ENCODE assay signal across 20 cellular contexts in the genomic region with DNA sequence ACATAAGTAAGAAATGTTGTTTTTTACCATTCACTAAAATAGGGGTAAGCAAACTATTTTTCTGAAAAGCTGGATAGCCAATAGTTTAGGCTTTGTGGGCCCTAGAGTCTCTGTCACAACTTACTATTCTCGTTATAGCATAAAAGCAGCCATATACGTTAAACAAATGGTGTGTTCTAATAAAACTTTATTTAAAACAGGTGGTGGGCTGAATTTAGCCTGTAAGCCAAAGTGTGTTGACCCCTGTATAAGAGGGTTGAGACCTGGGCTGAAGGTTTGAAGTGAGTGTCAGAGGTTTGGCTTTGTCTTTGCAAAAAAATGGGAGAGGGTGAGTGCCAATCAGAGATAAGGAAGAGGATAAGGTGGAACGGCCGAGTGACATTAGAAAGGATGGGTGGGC.
DNase-seq lines count a peak whose midpoint lies in the region; ATAC-seq, FAIRE-seq and TF ChIP-seq lines count a peak whose summit lies in the region.
"Had no signal": no experiment of that assay in that cellular context is flagged by ENCODE, and none has a peak within 500 bp of the region (broad histone marks: within the 10 kb centered on the region; RNA-seq: fewer than 3 reads in every experiment).

No MANE protein-coding gene starts in this region.

- H3K36me3 Mint-ChIP-seq in nephron progenitor cell (ENCODE audit: low read depth), result no peaks in the 10 kb centered on the region
- peaks cover 0 to 3% (median 0%) of the 10 kb centered on the region in 3 donors for H3K36me3 Mint-ChIP-seq in immature natural killer cell
- H3K36me3 Mint-ChIP-seq: CD14-positive monocyte had no signal

- in situ Hi-C loops in GM12878 (cut with MboI), result no loop called here

- H3K9ac ChIP-seq in SK-N-SH (no peak overlapping the region), GM12878 (ENCODE audit: control insufficient read depth, insufficient read depth, low read length) (no peak overlapping the region), smooth muscle cell (ENCODE audit: low read depth) (no peak overlapping the region)

- TF ChIP-seq POLR2A in GM12878 (IDR thresholded peaks at IDR 0.05; ENCODE audit: low read depth, low read length), result no peak

- DNase-seq in SK-N-SH, result no peak
- no peak for DNase-seq in GM12878 (ENCODE audit: low read depth, low spot score)
- DNase-seq in nephron progenitor cell, result no peak
- DNase-seq in smooth muscle cell (lab: John Stamatoyannopoulos, UW; ENCODE audit: unreplicated experiment), result no peak
- DNase-seq in immature natural killer cell, result no peak
- no peak for DNase-seq in NCI-H2029 (lab: John Stamatoyannopoulos, UW)
- DNase-seq: GDM1; NCI-H1092; NCI-H1436 treated with DMSO at 0.1 percent for 48 hours; NCI-H1930; NCI-H345; NCI-H524; NK-92 treated with Interleukin-12 subunit alpha and Interleukin-12 subunit beta, amount 100 ng/mL, for 24 hours; Peyer's patch had no signal

- TF ChIP-seq RAD21 in SK-N-SH (IDR thresholded peaks at IDR 0.05; ENCODE audit: low read length) (no peak), GM12878 (IDR thresholded peaks at IDR 0.05; ENCODE audit: insufficient read depth, low read depth, low read length) (no peak)

- H3K36me3 ChIP-seq in SK-N-SH (replicated peaks in 1 of 2; ENCODE audit: control insufficient read depth in 1 of 2, insufficient read depth in 2 of 2, low read length in 1 of 2), result no peaks in the 10 kb centered on the region
- H3K36me3 ChIP-seq in GM12878 (ENCODE audit: control insufficient read depth in 2 of 2, insufficient read depth in 2 of 2, low read length in 1 of 2), result no peaks in the 10 kb centered on the region
- no peaks in the 10 kb centered on the region for H3K36me3 ChIP-seq in smooth muscle cell (ENCODE audit: low read depth)
- H3K36me3 ChIP-seq: Peyer's patch had no signal

- H3K27me3 ChIP-seq in SK-N-SH (ENCODE audit: insufficient read depth) (no peaks in the 10 kb centered on the region), GM12878 (replicated peaks in 1 of 2; ENCODE audit: control insufficient read depth in 2 of 2, insufficient read depth in 2 of 2, low read length in 1 of 2) (no peaks in the 10 kb centered on the region; a peak in 2 of 4 replicates), smooth muscle cell (ENCODE audit: low read depth) (no peaks in the 10 kb centered on the region)
- H3K27me3 ChIP-seq: Peyer's patch had no signal

- POLR2A ChIA-PET in SK-N-SH (lab: Yijun Ruan, JAX), result no interaction called here
- POLR2A ChIA-PET in GM12878 (lab: Charles Lee), result no interaction called here

- no peak overlapping the region for H3K27ac ChIP-seq in SK-N-SH (ENCODE audit: low read depth in 2 of 2, low read length in 1 of 2)
- H3K27ac ChIP-seq in GM12878 (ENCODE audit: control insufficient read depth, insufficient read depth), result no peak overlapping the region
- H3K27ac ChIP-seq in smooth muscle cell (ENCODE audit: low read depth), result peak overlapping the region; percentile 72
- H3K27ac ChIP-seq: 22Rv1 had no signal

- H3K9me3 Mint-ChIP-seq in nephron progenitor cell, result peaks cover 4% of the 10 kb centered on the region
- H3K9me3 Mint-ChIP-seq in immature natural killer cell, result no peaks in the 10 kb centered on the region
- H3K9me3 Mint-ChIP-seq: HFFc6 had no signal

- H4K20me1 ChIP-seq in SK-N-SH (ENCODE audit: insufficient read depth), result no peaks in the 10 kb centered on the region
- H4K20me1 ChIP-seq in GM12878 (ENCODE audit: control insufficient read depth, insufficient read depth), result no peaks in the 10 kb centered on the region
- no peaks in the 10 kb centered on the region for H4K20me1 ChIP-seq in smooth muscle cell (ENCODE audit: low read depth)

- SMC1A ChIA-PET in GM12878 (lab: Charles Lee; ENCODE audit: uncharacterized antibody, unreplicated experiment), result no interaction called here

- peak overlapping the region; percentile 50 for H3K27ac Mint-ChIP-seq in nephron progenitor cell
- H3K27ac Mint-ChIP-seq in immature natural killer cell, result no peak overlapping the region
- H3K27ac Mint-ChIP-seq: CD14-positive monocyte, HFFc6 had no signal

- ATAC-seq in SK-N-SH treated with all-trans-retinoic acid at 6 μM for 48 hours (no peak), GM12878 (no peak), GM21515 (IDR thresholded peaks at IDR 0.05; ENCODE audit: unreplicated experiment) (no peak)

- no peak for FAIRE-seq in GM12878 (lab: Jason Lieb, UNC)
- FAIRE-seq: GM19239 had no signal

- BruUV-seq in GM12878 (replicated peaks; lab: Mats Ljungman, UMichigan), result no TSS peak

- no peaks in the 10 kb centered on the region for H3K27me3 Mint-ChIP-seq in nephron progenitor cell (ENCODE audit: low read depth, poor library complexity)
- H3K27me3 Mint-ChIP-seq in immature natural killer cell (ENCODE audit: low read depth in 3 of 3), result peaks cover 0 to 1% (median 0%) of the 10 kb centered on the region in 3 donors

- H3F3A ChIP-seq in SK-N-SH (replicated peaks; ENCODE audit: insufficient read depth), result no peaks in the 10 kb centered on the region
- H3F3A ChIP-seq in smooth muscle cell (ENCODE audit: low read depth), result peaks cover 5% of the 10 kb centered on the region

- TF ChIP-seq CTCF in SK-N-SH (IDR thresholded peaks at IDR 0.05) (no peak), GM12878 (IDR thresholded peaks at IDR 0.05 in 2 of 3, conservative IDR thresholded peaks at IDR 0.05 in 1 of 3; ENCODE audit: control insufficient read depth in 2 of 3, extremely low read depth in 1 of 3, insufficient read depth in 1 of 3, low read depth in 3 of 3, low read length in 3 of 3) (no peak), nephron progenitor cell (IDR thresholded peaks at IDR 0.05) (no peak), smooth muscle cell (IDR thresholded peaks at IDR 0.05; ENCODE audit: borderline replicate concordance, insufficient read depth, poor library complexity, severe bottlenecking) (no peak)

- H3K4me1 Mint-ChIP-seq in nephron progenitor cell, result peaks cover 18% of the 10 kb centered on the region
- no peaks in the 10 kb centered on the region for H3K4me1 Mint-ChIP-seq in immature natural killer cell
- H3K4me1 Mint-ChIP-seq: CD14-positive monocyte had no signal

- H3K4me3 Mint-ChIP-seq in nephron progenitor cell (no peak overlapping the region), immature natural killer cell (no peak overlapping the region)
- H3K4me3 Mint-ChIP-seq: CD14-positive monocyte had no signal

- CTCF ChIA-PET in SK-N-SH (lab: Yijun Ruan, JAX) (no interaction called here), GM12878 (lab: Yijun Ruan, JAX) (interaction anchor here (1.8 kb wide), 1 partner anchor 12 kb away, joined by 6 read pairs; no protein-coding TSS in a partner anchor)

- H3K4me3 ChIP-seq in SK-N-SH (ENCODE audit: low read depth in 2 of 2, low read length in 1 of 2), result no peak overlapping the region
- H3K4me3 ChIP-seq in GM12878, result no peak overlapping the region
- no peak overlapping the region for H3K4me3 ChIP-seq in smooth muscle cell
- H3K4me3 ChIP-seq: Peyer's patch had no signal

- TF ChIP-seq EP300 in SK-N-SH (IDR thresholded peaks at IDR 0.05; ENCODE audit: borderline replicate concordance in 1 of 2, low read depth in 1 of 2, low read length in 1 of 2) (no peak), GM12878 (IDR thresholded peaks at IDR 0.05; ENCODE audit: borderline replicate concordance in 1 of 2, control insufficient read depth in 1 of 2, low read depth in 2 of 2, low read length in 2 of 2) (no peak)

- RAD21 ChIA-PET in GM12878 (lab: Charles Lee; ENCODE audit: unreplicated experiment), result no interaction called here

- H3K9me3 ChIP-seq in SK-N-SH, result no peaks in the 10 kb centered on the region
- no peaks in the 10 kb centered on the region for H3K9me3 ChIP-seq in GM12878 (replicated peaks; ENCODE audit: control insufficient read depth, insufficient read depth, low read length)
- H3K9me3 ChIP-seq in smooth muscle cell (replicated peaks; ENCODE audit: low read depth), result no peaks in the 10 kb centered on the region
- H3K9me3 ChIP-seq: Peyer's patch had no signal

- 69% methylated on average over 4 of the region's 4 CpGs for WGBS in SK-N-SH (ENCODE audit: low lambda C conversion rate)
- 20% methylated on average over 4 of the region's 4 CpGs for WGBS in GM12878 (ENCODE audit: insufficient coverage, insufficient replicate concordance, low lambda C conversion rate, missing lambda C conversion rate)
- 75% methylated on average over 4 of the region's 4 CpGs for WGBS in smooth muscle cell (ENCODE audit: low lambda C conversion rate)

- no peaks in the 10 kb centered on the region for H3K79me2 ChIP-seq in SK-N-SH (ENCODE audit: insufficient read depth)
- H3K79me2 ChIP-seq in GM12878 (ENCODE audit: control insufficient read depth, insufficient read depth, low read length), result no peaks in the 10 kb centered on the region
- H3K79me2 ChIP-seq in smooth muscle cell (ENCODE audit: low read depth), result no peaks in the 10 kb centered on the region

- 0 out of 2 replicates have a peak overlapping the region, but pooled peaks have one; percentile 21 for H3K4me2 ChIP-seq in SK-N-SH
- H3K4me2 ChIP-seq in GM12878 (ENCODE audit: control insufficient read depth, insufficient read depth), result no peak overlapping the region
- H3K4me2 ChIP-seq in smooth muscle cell, result peak overlapping the region; percentile 61

- H3K9me2 ChIP-seq in SK-N-SH, result no peaks in the 10 kb centered on the region

- H3K4me1 ChIP-seq in SK-N-SH (ENCODE audit: control insufficient read depth in 1 of 2, insufficient read depth in 2 of 2, low read depth in 1 of 2, low read length in 1 of 2) (peaks cover 2 to 11% of the 10 kb centered on the region in 2 experiments; a peak in 3 of 4 replicates), GM12878 (ENCODE audit: control insufficient read depth, insufficient read depth, low read length) (no peaks in the 10 kb centered on the region), smooth muscle cell (ENCODE audit: low read depth) (no peaks in the 10 kb centered on the region)

- intact Hi-C loops in GM12878 (cut with micrococcal nuclease; ENCODE audit: unreplicated experiment), result no loop called here

- no peak overlapping the region for H2AFZ ChIP-seq in SK-N-SH (ENCODE audit: low read depth)
- no peak overlapping the region for H2AFZ ChIP-seq in GM12878 (ENCODE audit: control insufficient read depth, low read depth, low read length)
- H2AFZ ChIP-seq in smooth muscle cell (ENCODE audit: low read depth), result no peak overlapping the region

TF ChIP-seq in SK-N-SH, 30 proteins besides CTCF, POLR2A, EP300 and RAD21 (continues in another document):
- TF ChIP-seq, protein P1, sequence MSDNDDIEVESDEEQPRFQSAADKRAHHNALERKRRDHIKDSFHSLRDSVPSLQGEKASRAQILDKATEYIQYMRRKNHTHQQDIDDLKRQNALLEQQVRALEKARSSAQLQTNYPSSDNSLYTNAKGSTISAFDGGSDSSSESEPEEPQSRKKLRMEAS (IDR thresholded peaks at IDR 0.05; ENCODE audit: low read depth), result no peak
- TF ChIP-seq JUND (IDR thresholded peaks at IDR 0.05), result no peak

TF ChIP-seq in SK-N-SH treated with all-trans-retinoic acid at 6 μM for 48 hours, 23 proteins besides CTCF, POLR2A, EP300 and RAD21 (continues in another document):
- no peak for TF ChIP-seq TOX (CRISPR knock-in tag; IDR thresholded peaks at IDR 0.05; ENCODE audit: borderline replicate concordance)
- TF ChIP-seq GLIS3 (CRISPR knock-in tag; IDR thresholded peaks at IDR 0.05), result no peak

TF ChIP-seq in GM12878, 131 proteins besides CTCF, POLR2A, EP300 and RAD21 (continues in another document):
- TF ChIP-seq SMC3 (IDR thresholded peaks at IDR 0.05; ENCODE audit: borderline replicate concordance, low read length), result no peak
